In genomic region chr1:116393015-116393414, GRCh38 we compare ENCODE assay signal across 20 cellular contexts. TPM values are rescaled to one million over a fixed set of nuclear protein-coding genes. Genes with fewer than 3 reads are reported as not detected.
A peak's percentile ranks its signal among the peaks of the same experiment; 100 is the strongest.
DNase-seq lines count a peak whose midpoint lies in the region; ATAC-seq, FAIRE-seq and TF ChIP-seq lines count a peak whose summit lies in the region.
"Had no signal": no experiment of that assay in that cellular context is flagged by ENCODE, and none has a peak within 500 bp of the region (broad histone marks: within the 10 kb centered on the region; RNA-seq: fewer than 3 reads in every experiment).

No MANE protein-coding gene starts in this region.

- H3K4me3 ChIP-seq in A673 (ENCODE audit: low read depth, low read length, poor library complexity, severe bottlenecking): no peak overlapping the region
- no peak overlapping the region for H3K4me3 ChIP-seq in CD8-positive, alpha-beta memory T cell (ENCODE audit: low read length)
- H3K4me3 ChIP-seq in left lung: no peak overlapping the region
- H3K4me3 ChIP-seq in suprapubic skin: no peak overlapping the region
- H3K4me3 ChIP-seq: psoas muscle, skin epidermis had no signal

- H3K27me3 ChIP-seq in A673 (replicated peaks; ENCODE audit: insufficient read depth, low read depth, low read length, poor library complexity) (no peaks in the 10 kb centered on the region), left lung (no peaks in the 10 kb centered on the region), suprapubic skin (no peaks in the 10 kb centered on the region)
- no peaks in the 10 kb centered on the region for H3K27me3 ChIP-seq in CD8-positive, alpha-beta memory T cell (ENCODE audit: insufficient read depth, low read length, poor library complexity, severe bottlenecking)

- peaks cover 39 to 99% (median 65%) of the 10 kb centered on the region in 3 donors for H3K36me3 Mint-ChIP-seq in CD8-positive, alpha-beta memory T cell
- peaks cover 100% of the 10 kb centered on the region for H3K36me3 Mint-ChIP-seq in activated T-helper 17 cell treated with anti-CD3 and anti-CD28 coated beads, Interleukin-2, amount 50 U/mL, for 72 hours (ENCODE audit: low read depth)

- TF ChIP-seq CTCF in A673 (conservative IDR thresholded peaks at IDR 0.05; ENCODE audit: low read depth, low read length) (no peak), left lung (IDR thresholded peaks at IDR 0.05) (no peak), suprapubic skin (IDR thresholded peaks at IDR 0.05) (no peak)

- peak overlapping the region in 1 of 7 donors; percentile 17 for H3K4me3 Mint-ChIP-seq in CD8-positive, alpha-beta memory T cell
- no peak overlapping the region for H3K4me3 Mint-ChIP-seq in activated T-helper 17 cell treated with anti-CD3 and anti-CD28 coated beads, Interleukin-2, amount 50 U/mL, for 72 hours
- H3K4me3 Mint-ChIP-seq: neural crest cell, type B pancreatic cell had no signal

- DNase-seq in A673 (ENCODE audit: low spot score) (no peak), left lung (no peak), AG08396 (ENCODE audit: low spot score) (no peak), NCI-H2196 (lab: John Stamatoyannopoulos, UW; ENCODE audit: unreplicated experiment) (no peak), suprapubic skin (ENCODE audit: low spot score in 2 of 2) (no peak), H54 (ENCODE audit: insufficient read length, low spot score) (no peak)
- no peak for DNase-seq in CD8-positive, alpha-beta memory T cell
- DNase-seq: activated T-cell treated with anti-CD3 and anti-CD28 coated beads for 4 hours; IMR-90; NCI-H1436; NCI-H2171 treated with DMSO at 0.1 percent for 48 hours; psoas muscle; stimulated activated CD4-positive, alpha-beta T cell treated with anti-CD3 and anti-CD28 coated beads, Interleukin-2, amount 100 ng/mL, for 48 hours had no signal

- no peaks in the 10 kb centered on the region for H3K9me3 ChIP-seq in A673 (ENCODE audit: low read depth, low read length, poor library complexity, severe bottlenecking)
- no peaks in the 10 kb centered on the region for H3K9me3 ChIP-seq in CD8-positive, alpha-beta memory T cell (ENCODE audit: low read length)
- no peaks in the 10 kb centered on the region for H3K9me3 ChIP-seq in left lung
- no peaks in the 10 kb centered on the region for H3K9me3 ChIP-seq in suprapubic skin
- H3K9me3 ChIP-seq: psoas muscle had no signal

- BruUV-seq in A673 (replicated peaks; lab: Mats Ljungman, UMichigan): no TSS peak

- no peaks in the 10 kb centered on the region for H3K27me3 Mint-ChIP-seq in CD8-positive, alpha-beta memory T cell
- H3K27me3 Mint-ChIP-seq in activated T-helper 17 cell treated with anti-CD3 and anti-CD28 coated beads, Interleukin-2, amount 50 U/mL, for 72 hours: no peaks in the 10 kb centered on the region
- H3K27me3 Mint-ChIP-seq: type B pancreatic cell had no signal

- no peak for ATAC-seq in activated T-helper 17 cell treated with anti-CD3 and anti-CD28 coated beads, Interleukin-2, amount 50 U/mL, for 72 hours (replicated peaks)
- peak; percentile 18 for ATAC-seq in left lung
- ATAC-seq: psoas muscle had no signal

- H3K27ac ChIP-seq in A673 (ENCODE audit: low read depth, low read length, poor library complexity, severe bottlenecking) (peak overlapping the region; percentile 55), left lung (no peak overlapping the region), suprapubic skin (no peak overlapping the region)
- H3K27ac ChIP-seq in CD8-positive, alpha-beta memory T cell (ENCODE audit: low read depth, low read length): no peak overlapping the region
- H3K27ac ChIP-seq: psoas muscle had no signal

- TF ChIP-seq EP300 in suprapubic skin (IDR thresholded peaks at IDR 0.05): no peak

- intact Hi-C loops in A673 (cut with micrococcal nuclease; ENCODE audit: unreplicated experiment) (no loop called here), left lung (cut with DNase I) (no loop called here)

- H3K9me3 Mint-ChIP-seq in CD8-positive, alpha-beta memory T cell: no peaks in the 10 kb centered on the region
- H3K9me3 Mint-ChIP-seq in activated T-helper 17 cell treated with anti-CD3 and anti-CD28 coated beads, Interleukin-2, amount 50 U/mL, for 72 hours: no peaks in the 10 kb centered on the region
- H3K9me3 Mint-ChIP-seq: neural crest cell, type B pancreatic cell had no signal

- H3K36me3 ChIP-seq in A673 (ENCODE audit: insufficient read depth, low read length, poor library complexity, severe bottlenecking) (peaks cover 100% of the 10 kb centered on the region), left lung (peaks cover 9 to 100% of the 10 kb centered on the region in 2 donors), suprapubic skin (peaks cover 100% of the 10 kb centered on the region)
- H3K36me3 ChIP-seq in CD8-positive, alpha-beta memory T cell (ENCODE audit: insufficient read depth, low read length): peaks cover 100% of the 10 kb centered on the region

- 79% methylated on average over 2 of the region's 2 CpGs for whole genome bisulfite sequencing in suprapubic skin

- TF ChIP-seq POLR2A in suprapubic skin (IDR thresholded peaks at IDR 0.05) (no peak), H54 (IDR thresholded peaks at IDR 0.05; ENCODE audit: low read depth, low read length) (no peak)

- H3K4me1 ChIP-seq in A673 (ENCODE audit: insufficient read depth, low read length, poor library complexity, severe bottlenecking): peaks cover 38% of the 10 kb centered on the region
- peaks cover 32% of the 10 kb centered on the region for H3K4me1 ChIP-seq in CD8-positive, alpha-beta memory T cell (ENCODE audit: insufficient read depth, low read length)
- peaks cover 0 to 9% of the 10 kb centered on the region in 2 donors for H3K4me1 ChIP-seq in left lung
- peaks cover 4% of the 10 kb centered on the region for H3K4me1 ChIP-seq in suprapubic skin
- H3K4me1 ChIP-seq: psoas muscle had no signal

- peaks cover 38 to 50% (median 47%) of the 10 kb centered on the region in 3 donors for H3K4me1 Mint-ChIP-seq in CD8-positive, alpha-beta memory T cell
- peaks cover 37% of the 10 kb centered on the region for H3K4me1 Mint-ChIP-seq in activated T-helper 17 cell treated with anti-CD3 and anti-CD28 coated beads, Interleukin-2, amount 50 U/mL, for 72 hours
- H3K4me1 Mint-ChIP-seq: neural crest cell had no signal

- peak overlapping the region in 6 of 8 donors; percentile 50 to 85 (median 80) for H3K27ac Mint-ChIP-seq in CD8-positive, alpha-beta memory T cell
- peak overlapping the region; percentile 55 for H3K27ac Mint-ChIP-seq in activated T-helper 17 cell treated with anti-CD3 and anti-CD28 coated beads, Interleukin-2, amount 50 U/mL, for 72 hours
- H3K27ac Mint-ChIP-seq: type B pancreatic cell had no signal

- no peak for FAIRE-seq in H54 (lab: Jason Lieb, UNC)
- FAIRE-seq: bronchial epithelial cell, H1, keratinocyte had no signal

- POLR2A ChIA-PET in A673 (lab: Charles Lee; ENCODE audit: low non-redundant PET): no interaction called here
- POLR2A ChIA-PET in CD8-positive, alpha-beta memory T cell (lab: Charles Lee): no interaction called here

- CTCF ChIA-PET in A673 (lab: Charles Lee): interaction anchor here (0.6 kb wide), 1 partner anchor 27 kb away, joined by 4 read pairs; no protein-coding TSS in a partner anchor
- CTCF ChIA-PET in CD8-positive, alpha-beta memory T cell (lab: Charles Lee): interaction anchor here (0.6 to 1.5 kb wide), 3 partner anchors 10 to 92 kb away, joined by 3 to 7 read pairs (median 4); no protein-coding TSS in a partner anchor

RNA-seq across cellular contexts. Expression of gene ATP1A1, which starts 20.0 kb away (rescaled TPM):
- total RNA-seq in A673 (2021): 1,293 and 1,420 TPM in 2 replicates
- total RNA-seq in CD8-positive, alpha-beta memory T cell: 100 to 1,000 TPM; 259 to 263 TPM
- 58.0 TPM for polyA plus RNA-seq in CD8-positive, alpha-beta memory T cell
- total RNA-seq in activated T-helper 17 cell treated with anti-CD3 and anti-CD28 coated beads, Interleukin-2, amount 50 U/mL, for 72 hours: 100 to 1,000 TPM; 206 to 244 TPM
- 100 to 1,000 TPM; 686 to 731 TPM for total RNA-seq in left lung
- total RNA-seq in suprapubic skin: 100 to 1,000 TPM; 556 to 703 (median 561) TPM
